ENCODE assay signal across 1 cellular context in the genomic region with DNA sequence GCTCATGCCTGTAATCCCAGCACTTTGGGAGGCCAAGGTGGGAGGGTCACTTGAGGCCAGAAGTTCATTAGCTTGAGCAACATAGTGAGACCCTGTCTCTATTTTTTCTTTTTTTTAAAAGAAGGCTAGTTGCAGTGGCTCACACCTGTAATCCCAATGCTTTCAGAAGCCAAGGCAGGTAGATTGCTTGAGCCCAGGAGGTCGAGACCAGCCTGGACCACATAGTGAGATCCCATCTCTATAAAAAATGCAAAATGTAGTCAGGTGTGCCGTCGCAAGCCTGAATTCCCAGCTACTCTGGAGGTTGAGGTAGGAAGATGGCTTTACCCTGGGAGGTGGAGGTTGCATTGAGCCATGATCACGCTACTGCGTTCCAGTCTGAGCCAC.
TF ChIP-seq lines count a peak whose summit lies in the region.

No MANE protein-coding gene starts in this region.

TF ChIP-seq in HepG2, 621 proteins besides CTCF, POLR2A, EP300 and RAD21:
- TF ChIP-seq ZNF513 (CRISPR knock-in tag; conservative IDR thresholded peaks at IDR 0.05), result no peak
- TF ChIP-seq ZNF121 (CRISPR knock-in tag; IDR thresholded peaks at IDR 0.05), result peak; percentile 58; the same call in 1 of the 2 replicates
- TF ChIP-seq SMAD1 (CRISPR knock-in tag; IDR thresholded peaks at IDR 0.05; ENCODE audit: borderline replicate concordance, low read depth), result no peak
